Comparison of ENCODE assay signal across 11 cellular contexts in genomic region chr6:23752414-23752813, GRCh38.
"Had no signal": no experiment of that assay in that cellular context is flagged by ENCODE, and none has a peak within 500 bp of the region (broad histone marks: within the 10 kb centered on the region; RNA-seq: fewer than 3 reads in every experiment).

No MANE protein-coding gene starts in this region.

- H3K4me1 Mint-ChIP-seq: GM23338, H9 had no signal

- H3K27ac Mint-ChIP-seq: GM23338, H9, HFFc6 had no signal

- H2AFZ ChIP-seq: GM23248, GM23338 had no signal

- H3K9me3 ChIP-seq: HAP-1 had no signal

- DNase-seq: GM23248, GOT3, H7, H9, HCEC 1CT, HFFc6 had no signal

- H3K9ac ChIP-seq: GM23248 had no signal

- H3K4me3 Mint-ChIP-seq: GM23338, H9, HFFc6 had no signal

- H3K27ac ChIP-seq: GM23248 had no signal

- H3K4me2 ChIP-seq: GM23338 had no signal

- H3K4me1 ChIP-seq: HAP-1 had no signal

- H3K36me3 ChIP-seq: HAP-1 had no signal

- ATAC-seq: GM23338, HCT116 had no signal

- H3K4me3 ChIP-seq: GM23248, GM23338, HAP-1 had no signal

- FAIRE-seq: H1, H54 had no signal
